Comparison of ENCODE assay signal across 9 cellular contexts in the genomic region with DNA sequence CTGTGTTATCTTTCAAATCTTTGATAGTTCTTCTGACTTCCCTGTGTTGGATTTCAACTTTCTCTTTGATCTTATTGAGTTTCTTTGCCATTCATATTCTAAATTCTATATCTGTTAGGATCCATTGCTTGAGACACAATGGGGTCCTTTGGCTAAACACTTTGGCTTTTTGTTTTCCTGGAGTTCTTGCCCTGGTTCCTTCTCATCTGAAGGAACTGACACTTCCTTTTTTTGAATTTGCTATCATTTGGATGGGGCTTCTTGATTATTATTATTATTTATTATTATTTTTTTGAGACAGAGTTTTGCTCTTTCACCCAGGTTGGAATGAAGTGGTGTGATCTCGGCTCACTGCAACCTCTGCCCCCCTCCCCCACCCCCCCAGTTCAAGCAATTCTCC.
"Had no signal": no experiment of that assay in that cellular context is flagged by ENCODE, and none has a peak within 500 bp of the region (broad histone marks: within the 10 kb centered on the region; RNA-seq: fewer than 3 reads in every experiment).

No MANE protein-coding gene starts in this region.

- H3K9me3 ChIP-seq: HAP-1 had no signal

- H3K4me2 ChIP-seq: GM23338 had no signal

- H2AFZ ChIP-seq: GM23248, GM23338 had no signal

- H3K27ac ChIP-seq: GM23248 had no signal

- H3K4me3 ChIP-seq: GM23248, GM23338, HAP-1 had no signal

- FAIRE-seq: H1, H54 had no signal

- H3K36me3 ChIP-seq: HAP-1 had no signal

- H3K4me1 ChIP-seq: HAP-1 had no signal

- ATAC-seq: GM23338 had no signal

- H3K9ac ChIP-seq: GM23248 had no signal

- DNase-seq: GOT3, H7, H9, HCEC 1CT had no signal
